Comparison of ENCODE assay signal across 18 cellular contexts in genomic region chr4:127250577-127250976, GRCh38.
DNase-seq lines count a peak whose midpoint lies in the region; ATAC-seq and TF ChIP-seq lines count a peak whose summit lies in the region.
"Had no signal": no experiment of that assay in that cellular context is flagged by ENCODE, and none has a peak within 500 bp of the region (broad histone marks: within the 10 kb centered on the region; RNA-seq: fewer than 3 reads in every experiment).

No MANE protein-coding gene starts in this region.

- H3K9me3 ChIP-seq in SU-DHL-6 (ENCODE audit: insufficient read depth, low read length), result no peaks in the 10 kb centered on the region
- H3K9me3 ChIP-seq: lower lobe of right lung had no signal

- H3K9me2 ChIP-seq in SU-DHL-6 (replicated peaks; ENCODE audit: insufficient read depth, low read length), result no peaks in the 10 kb centered on the region

- TF ChIP-seq CTCF in SU-DHL-6 (IDR thresholded peaks at IDR 0.05; ENCODE audit: insufficient read depth, low read length, poor library complexity, severe bottlenecking), result no peak
- no peak for TF ChIP-seq CTCF in endothelial cell (IDR thresholded peaks at IDR 0.05; ENCODE audit: unreplicated experiment)

- no peaks in the 10 kb centered on the region for H3K36me3 Mint-ChIP-seq in endothelial cell (ENCODE audit: low read depth, unreplicated experiment)
- H3K36me3 Mint-ChIP-seq: type B pancreatic cell had no signal

- H3K27ac Mint-ChIP-seq in endothelial cell (ENCODE audit: unreplicated experiment), result no peak overlapping the region
- H3K27ac Mint-ChIP-seq: nephron progenitor cell; T-helper 2 cell treated with Interferon-gamma antibody and Interleukin-4, amounts not matched to agents 5 μg/mL and 100 μg/mL, for 36 hours; type B pancreatic cell had no signal

- no peaks in the 10 kb centered on the region for H3K4me1 Mint-ChIP-seq in endothelial cell (ENCODE audit: unreplicated experiment)
- H3K4me1 Mint-ChIP-seq: nephron progenitor cell had no signal

- no peaks in the 10 kb centered on the region for H4K20me1 ChIP-seq in SU-DHL-6 (ENCODE audit: low read depth, low read length)

- no peaks in the 10 kb centered on the region for H3K9me3 Mint-ChIP-seq in endothelial cell (ENCODE audit: unreplicated experiment)
- H3K9me3 Mint-ChIP-seq: nephron progenitor cell; T-helper 2 cell treated with Interferon-gamma antibody and Interleukin-4, amounts not matched to agents 5 μg/mL and 100 μg/mL, for 36 hours had no signal

- no peaks in the 10 kb centered on the region for H3F3A ChIP-seq in SU-DHL-6 (ENCODE audit: insufficient read depth)

- no peak overlapping the region for H3K27ac ChIP-seq in SU-DHL-6 (ENCODE audit: low read depth, low read length)
- H3K27ac ChIP-seq: lower lobe of right lung had no signal

- no peak for DNase-seq in AG20443 (ENCODE audit: low spot score)
- no peak for DNase-seq in cerebellar cortex (ENCODE audit: low spot score)
- DNase-seq in stimulated activated CD4-positive, alpha-beta T cell treated with anti-CD3 and anti-CD28 coated beads, Interleukin-4, amount 100 ng/mL, for 24 hours, result no peak
- DNase-seq in endothelial cell (ENCODE audit: low spot score), result no peak
- DNase-seq: DMS 273 treated with DMSO at 0.1 percent for 48 hours, KG1, lower lobe of right lung, NCI-H1694 treated with DMSO at 0.1 percent for 48 hours, NCI-H524, nephron progenitor cell had no signal

- H3K27me3 Mint-ChIP-seq in endothelial cell (ENCODE audit: unreplicated experiment), result no peaks in the 10 kb centered on the region
- H3K27me3 Mint-ChIP-seq: type B pancreatic cell had no signal

- H3K4me2 ChIP-seq in SU-DHL-6 (ENCODE audit: low read depth, low read length, poor library complexity, severe bottlenecking), result peak overlapping the region; percentile 38

- H3K36me3 ChIP-seq in SU-DHL-6 (ENCODE audit: low read length), result no peaks in the 10 kb centered on the region
- H3K36me3 ChIP-seq: lower lobe of right lung had no signal

- H3K4me3 Mint-ChIP-seq in endothelial cell (ENCODE audit: unreplicated experiment), result no peak overlapping the region
- H3K4me3 Mint-ChIP-seq: nephron progenitor cell; T-helper 2 cell treated with Interferon-gamma antibody and Interleukin-4, amounts not matched to agents 5 μg/mL and 100 μg/mL, for 36 hours; type B pancreatic cell had no signal

- ATAC-seq in GM18519 (IDR thresholded peaks at IDR 0.05; ENCODE audit: low FRiP score, unreplicated experiment), result peak; percentile 56
- ATAC-seq in HG02642 (IDR thresholded peaks at IDR 0.05; ENCODE audit: poor library complexity, unreplicated experiment), result peak; percentile 58
- ATAC-seq in HG03575 (IDR thresholded peaks at IDR 0.05; ENCODE audit: extremely low read depth, insufficient number of reproducible peaks, low FRiP score, unreplicated experiment), result peak; percentile 67
- ATAC-seq: esophagus mucosa, HCT116, lower lobe of right lung had no signal

- no peaks in the 10 kb centered on the region for H3K27me3 ChIP-seq in SU-DHL-6 (ENCODE audit: low read length)

- no peak overlapping the region for H3K4me3 ChIP-seq in SU-DHL-6 (ENCODE audit: insufficient read depth, low read length, poor library complexity, severe bottlenecking)
- H3K4me3 ChIP-seq: lower lobe of right lung had no signal

- no peak overlapping the region for H2AFZ ChIP-seq in SU-DHL-6 (ENCODE audit: low read depth, low read length, severe bottlenecking)

- no peak overlapping the region for H3K9ac ChIP-seq in SU-DHL-6 (ENCODE audit: low read length)

- H3K79me2 ChIP-seq in SU-DHL-6 (ENCODE audit: insufficient read depth, low read length), result no peaks in the 10 kb centered on the region
